ENCODE assay signal across 21 cellular contexts in genomic region chr11:13972033-13972910, GRCh38. TPM values are rescaled to one million over a fixed set of nuclear protein-coding genes. Genes with fewer than 3 reads are reported as not detected.
DNase-seq lines count a peak whose midpoint lies in the region; ATAC-seq, FAIRE-seq and TF ChIP-seq lines count a peak whose summit lies in the region.
"Had no signal": no experiment of that assay in that cellular context is flagged by ENCODE, and none has a peak within 500 bp of the region (broad histone marks: within the 10 kb centered on the region; RNA-seq: fewer than 3 reads in every experiment).

No MANE protein-coding gene starts in this region.

- ATAC-seq in right cardiac atrium = peak; percentile 72 to 84
- no peak for ATAC-seq in HG03097 (IDR thresholded peaks at IDR 0.05; ENCODE audit: low FRiP score, unreplicated experiment)
- ATAC-seq: left lung; naive thymus-derived CD4-positive, alpha-beta T cell; PC-3; WTC11 had no signal

- H3K4me1 ChIP-seq in right cardiac atrium (ENCODE audit: control insufficient read depth, insufficient read depth, low read length) (peaks cover 15% of the 10 kb centered on the region), subcutaneous abdominal adipose tissue (ENCODE audit: control insufficient read depth in 5 of 5, insufficient read depth in 5 of 5, low read length in 5 of 5) (peaks cover 4 to 51% (median 44%) of the 10 kb centered on the region in 5 donors)
- H3K4me1 ChIP-seq: left lung, psoas muscle had no signal

- no peak overlapping the region for H3K27ac Mint-ChIP-seq in activated naive CD4-positive, alpha-beta T cell treated with anti-CD3 and anti-CD28 coated beads for 36 hours
- H3K27ac Mint-ChIP-seq: dendritic cell treated with granulocyte-macrophage colony-stimulating factor and Interleukin-4, amounts not matched to agents 40 ng/mL and 50 ng/mL, for 4 days; WTC11 had no signal

- intact Hi-C loops in activated naive CD4-positive, alpha-beta T cell treated with anti-CD3 and anti-CD28 coated beads for 36 hours (cut with micrococcal nuclease) = loop anchor here (2.0 kb wide), 1 partner anchor 103 kb away; no protein-coding TSS in a partner anchor
- intact Hi-C loops in right cardiac atrium (cut with DNase I) = no loop called here

- no peaks in the 10 kb centered on the region for H3K9me3 Mint-ChIP-seq in activated naive CD4-positive, alpha-beta T cell treated with anti-CD3 and anti-CD28 coated beads for 36 hours
- H3K9me3 Mint-ChIP-seq: dendritic cell treated with granulocyte-macrophage colony-stimulating factor and Interleukin-4, amounts not matched to agents 40 ng/mL and 50 ng/mL, for 4 days; naive thymus-derived CD4-positive, alpha-beta T cell; WTC11 had no signal

- H3K9me3 ChIP-seq in right cardiac atrium (ENCODE audit: control insufficient read depth, low read length) = no peaks in the 10 kb centered on the region
- no peaks in the 10 kb centered on the region for H3K9me3 ChIP-seq in subcutaneous abdominal adipose tissue (ENCODE audit: control insufficient read depth in 5 of 5, low read length in 5 of 5)
- H3K9me3 ChIP-seq: left lung, psoas muscle, upper lobe of left lung had no signal

- H3K27me3 ChIP-seq in right cardiac atrium (ENCODE audit: control insufficient read depth, insufficient read depth) = no peaks in the 10 kb centered on the region
- peaks cover 0 to 3% (median 0%) of the 10 kb centered on the region in 5 donors for H3K27me3 ChIP-seq in subcutaneous abdominal adipose tissue (ENCODE audit: control insufficient read depth in 5 of 5, insufficient read depth in 4 of 5, low read length in 5 of 5)
- H3K27me3 ChIP-seq: upper lobe of left lung had no signal

- CTCF ChIA-PET in activated naive CD4-positive, alpha-beta T cell treated with anti-CD3 and anti-CD28 coated beads for 36 hours (lab: Charles Lee) = interaction anchor here (0.6 to 1.3 kb wide), 4 partner anchors 10 to 199 kb away, joined by 3 to 4 read pairs (median 3); partner anchors contain the start of gene SPON1

- FAIRE-seq in GM12892 (lab: Jason Lieb, UNC) = no peak
- FAIRE-seq: GM19239 had no signal

- in situ Hi-C loops in astrocyte of the spinal cord (cut with HindIII; ENCODE audit: low sequenced_read_pairs) = no loop called here

- H3K27ac ChIP-seq in right cardiac atrium (ENCODE audit: low read length) (peak overlapping the region; percentile 38), subcutaneous abdominal adipose tissue (ENCODE audit: low read depth, low read length) (peak overlapping the region; percentile 48)
- H3K27ac ChIP-seq: psoas muscle had no signal

- H3K36me3 ChIP-seq in subcutaneous abdominal adipose tissue (ENCODE audit: control insufficient read depth in 5 of 5, insufficient read depth in 5 of 5, low read length in 5 of 5) = no peaks in the 10 kb centered on the region
- H3K36me3 ChIP-seq: left lung, upper lobe of left lung had no signal

- H3K27me3 Mint-ChIP-seq in activated naive CD4-positive, alpha-beta T cell treated with anti-CD3 and anti-CD28 coated beads for 36 hours (ENCODE audit: low read depth) = peaks cover 3% of the 10 kb centered on the region

- DNase-seq in activated naive CD4-positive, alpha-beta T cell treated with anti-CD3 and anti-CD28 coated beads for 36 hours = peak; percentile 34
- DNase-seq in activated naive CD4-positive, alpha-beta T cell treated with anti-CD3 and anti-CD28 coated beads, Interleukin-2, amount 50 U/mL, for 16 hours = no peak
- peak; percentile 36 for DNase-seq in astrocyte of the spinal cord (ENCODE audit: low read depth, low spot score)
- peak in 1 of 3 donors; percentile 62 for DNase-seq in right cardiac atrium
- DNase-seq in GM12892 (ENCODE audit: insufficient read length) = no peak
- DNase-seq in stimulated activated CD4-positive, alpha-beta T cell treated with anti-CD3 and anti-CD28 coated beads, Interleukin-4, amount 100 ng/mL, for 4 hours = no peak
- DNase-seq: amniotic stem cell; Calu3; left lung; naive thymus-derived CD4-positive, alpha-beta T cell; NCI-H1930; NCI-H524; PC-3; psoas muscle; upper lobe of left lung had no signal

- H3K4me3 ChIP-seq in astrocyte of the spinal cord (ENCODE audit: low read depth, low read length) (no peak overlapping the region), right cardiac atrium (ENCODE audit: low read length) (no peak overlapping the region), subcutaneous abdominal adipose tissue (ENCODE audit: low read depth in 1 of 5, low read length in 5 of 5) (no peak overlapping the region)
- H3K4me3 ChIP-seq: left lung, psoas muscle, upper lobe of left lung had no signal

- no peak overlapping the region for H3K4me3 Mint-ChIP-seq in activated naive CD4-positive, alpha-beta T cell treated with anti-CD3 and anti-CD28 coated beads for 36 hours
- H3K4me3 Mint-ChIP-seq: dendritic cell treated with granulocyte-macrophage colony-stimulating factor and Interleukin-4, amounts not matched to agents 40 ng/mL and 50 ng/mL, for 4 days; naive thymus-derived CD4-positive, alpha-beta T cell; WTC11 had no signal

- H3K4me1 Mint-ChIP-seq in activated naive CD4-positive, alpha-beta T cell treated with anti-CD3 and anti-CD28 coated beads for 36 hours (ENCODE audit: low read depth) = peaks cover 16% of the 10 kb centered on the region

- WGBS in right cardiac atrium = 35% methylated on average over 2 of the region's 2 CpGs

- no peak for TF ChIP-seq CTCF in astrocyte of the spinal cord (IDR thresholded peaks at IDR 0.05; ENCODE audit: low read depth, low read length)

- no peak for TF ChIP-seq POLR2A in GM12892 (IDR thresholded peaks at IDR 0.05; ENCODE audit: low read depth, low read length)

- H3K36me3 Mint-ChIP-seq in activated naive CD4-positive, alpha-beta T cell treated with anti-CD3 and anti-CD28 coated beads for 36 hours (ENCODE audit: low read depth) = no peaks in the 10 kb centered on the region
- H3K36me3 Mint-ChIP-seq: naive thymus-derived CD4-positive, alpha-beta T cell; WTC11 had no signal

- H3K9ac ChIP-seq in subcutaneous abdominal adipose tissue (ENCODE audit: low read length in 5 of 5) = no peak overlapping the region

RNA-seq across cellular contexts. Expression of gene SPON1, which starts 9.7 kb away (rescaled TPM):
- under 1 TPM; 0.24 to 0.25 TPM for total RNA-seq in activated naive CD4-positive, alpha-beta T cell treated with anti-CD3 and anti-CD28 coated beads for 36 hours
- total RNA-seq in right cardiac atrium = 10 to 100 TPM; 22.7 to 32.7 (median 28.3) TPM
- 12.6 TPM for polyA plus RNA-seq in right cardiac atrium
- 0.74 TPM for polyA plus RNA-seq in GM12892 (2012; ENCODE audit: missing spikeins)
- total RNA-seq: Calu3, G401, PC-3 had no signal

Comparison
In these comparisons a context has a peak if more than half of its experiments do, and no peak if none do; other contexts are left out.
1. DNase-seq: peak in activated naive CD4-positive, alpha-beta T cell treated with anti-CD3 and anti-CD28 coated beads for 36 hours (single experiment) and astrocyte of the spinal cord (single experiment); none in activated naive CD4-positive, alpha-beta T cell treated with anti-CD3 and anti-CD28 coated beads, Interleukin-2, amount 50 U/mL, for 16 hours (single experiment), GM12892 (single experiment) and stimulated activated CD4-positive, alpha-beta T cell treated with anti-CD3 and anti-CD28 coated beads, Interleukin-4, amount 100 ng/mL, for 4 hours (0 of 2).
2. RNA of gene SPON1, which starts 9.7 kb away (total RNA-seq): 22.7 to 32.7 TPM in right cardiac atrium; 0.24 to 0.25 TPM in activated naive CD4-positive, alpha-beta T cell treated with anti-CD3 and anti-CD28 coated beads for 36 hours; every median in the first group is over 10 times any median in the second.